Comparison of ENCODE assay signal across 1 cellular context in the genomic region with DNA sequence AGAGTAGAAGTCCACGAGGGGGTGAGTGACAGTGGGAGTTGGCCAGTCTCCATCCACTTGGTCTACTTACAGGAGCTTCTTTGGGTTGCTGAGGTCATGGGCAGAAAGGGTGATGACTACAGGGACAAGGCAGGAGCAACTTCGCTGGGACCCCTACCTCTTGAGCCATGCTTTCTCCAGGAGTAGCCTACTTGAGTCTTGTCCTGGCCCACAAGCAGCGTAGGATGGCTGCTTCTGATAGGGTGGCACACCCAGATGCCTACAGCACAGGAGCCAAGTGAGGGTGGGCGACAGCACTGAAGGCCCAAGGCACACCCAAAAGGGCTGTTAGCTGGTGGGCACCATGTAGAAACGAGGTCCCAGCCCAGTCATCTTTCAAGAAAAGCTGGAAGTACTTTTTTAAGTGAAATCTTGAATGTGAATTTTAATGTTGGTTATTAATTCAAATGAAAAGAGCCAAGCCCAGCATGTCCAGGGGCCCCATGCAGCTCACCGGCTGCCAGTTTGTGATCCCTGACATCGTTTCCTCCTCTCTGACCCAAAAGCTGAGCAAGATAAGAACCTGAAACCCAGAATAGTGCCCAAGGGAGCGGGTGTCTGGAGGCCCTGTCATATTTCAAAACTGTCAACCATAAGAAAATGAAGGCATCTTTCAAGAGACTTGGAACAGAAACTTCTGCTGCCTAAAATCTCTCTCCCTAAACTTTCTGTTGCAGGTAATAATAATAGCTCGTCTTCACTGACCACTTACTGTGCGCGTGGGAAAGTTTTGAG.
TF ChIP-seq lines count a peak whose summit lies in the region.

No MANE protein-coding gene starts in this region.

TF ChIP-seq in WTC11, 78 proteins besides CTCF, POLR2A, EP300 and RAD21 (continued from another document):
- no peak for TF ChIP-seq ZNF416 (CRISPR knock-in tag; IDR thresholded peaks at IDR 0.05)
- TF ChIP-seq KAT7 (CRISPR knock-in tag; IDR thresholded peaks at IDR 0.05; ENCODE audit: borderline replicate concordance), result no peak
- TF ChIP-seq, protein P1, sequence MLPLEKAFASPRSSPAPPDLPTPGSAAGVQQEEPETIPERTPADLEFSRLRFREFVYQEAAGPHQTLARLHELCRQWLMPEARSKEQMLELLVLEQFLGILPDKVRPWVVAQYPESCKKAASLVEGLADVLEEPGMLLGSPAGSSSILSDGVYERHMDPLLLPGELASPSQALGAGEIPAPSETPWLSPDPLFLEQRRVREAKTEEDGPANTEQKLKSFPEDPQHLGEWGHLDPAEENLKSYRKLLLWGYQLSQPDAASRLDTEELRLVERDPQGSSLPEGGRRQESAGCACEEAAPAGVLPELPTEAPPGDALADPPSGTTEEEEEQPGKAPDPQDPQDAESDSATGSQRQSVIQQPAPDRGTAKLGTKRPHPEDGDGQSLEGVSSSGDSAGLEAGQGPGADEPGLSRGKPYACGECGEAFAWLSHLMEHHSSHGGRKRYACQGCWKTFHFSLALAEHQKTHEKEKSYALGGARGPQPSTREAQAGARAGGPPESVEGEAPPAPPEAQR (CRISPR knock-in tag; IDR thresholded peaks at IDR 0.05), result no peak
- no peak for TF ChIP-seq TP53 (CRISPR knock-in tag; IDR thresholded peaks at IDR 0.05)
- TF ChIP-seq, protein P2, sequence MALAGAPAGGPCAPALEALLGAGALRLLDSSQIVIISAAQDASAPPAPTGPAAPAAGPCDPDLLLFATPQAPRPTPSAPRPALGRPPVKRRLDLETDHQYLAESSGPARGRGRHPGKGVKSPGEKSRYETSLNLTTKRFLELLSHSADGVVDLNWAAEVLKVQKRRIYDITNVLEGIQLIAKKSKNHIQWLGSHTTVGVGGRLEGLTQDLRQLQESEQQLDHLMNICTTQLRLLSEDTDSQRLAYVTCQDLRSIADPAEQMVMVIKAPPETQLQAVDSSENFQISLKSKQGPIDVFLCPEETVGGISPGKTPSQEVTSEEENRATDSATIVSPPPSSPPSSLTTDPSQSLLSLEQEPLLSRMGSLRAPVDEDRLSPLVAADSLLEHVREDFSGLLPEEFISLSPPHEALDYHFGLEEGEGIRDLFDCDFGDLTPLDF (CRISPR knock-in tag; IDR thresholded peaks at IDR 0.05), result no peak
